30 cellular contexts compared by ENCODE assay signal in the genomic region with DNA sequence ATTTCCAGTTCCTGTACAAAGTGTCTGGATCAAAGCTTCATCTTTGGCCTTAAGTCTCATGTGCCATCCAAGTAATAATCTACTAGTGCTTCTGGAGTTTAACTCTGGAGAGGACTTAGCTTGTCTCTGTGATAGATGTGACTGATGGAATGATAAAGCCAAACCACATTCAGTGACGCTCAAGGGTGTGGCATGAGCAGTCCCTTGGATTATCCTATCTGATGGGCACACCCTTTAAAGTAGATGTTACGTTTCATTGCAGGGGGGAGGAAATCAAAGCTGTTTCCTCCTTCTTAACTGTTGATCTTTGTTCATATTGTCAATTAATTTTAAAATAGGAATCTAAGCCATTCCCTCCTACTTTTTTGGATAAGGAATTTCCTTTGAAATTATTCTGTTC. TPM values are rescaled to one million over a fixed set of nuclear protein-coding genes. Genes with fewer than 3 reads are reported as not detected.
"Had no signal": no experiment of that assay in that cellular context is flagged by ENCODE, and none has a peak within 500 bp of the region (broad histone marks: within the 10 kb centered on the region; RNA-seq: fewer than 3 reads in every experiment).

No MANE protein-coding gene starts in this region.

- DNase-seq: activated B cell treated with CpG ODN at 0.5 μM for 24 hours; activated CD4-positive, alpha-beta T cell treated with anti-CD3 and anti-CD28 coated beads for 48 hours; activated CD4-positive, alpha-beta T cell treated with anti-CD3 and anti-CD28 coated beads, Interleukin-2, amount 50 U/mL, for 1 hour; activated CD4-positive, alpha-beta T cell treated with anti-CD3 and anti-CD28 coated beads, Interleukin-2, amount 50 U/mL, for 48 hours; activated CD8-positive, alpha-beta memory T cell treated with anti-CD3 and anti-CD28 coated beads for 24 hours; activated CD8-positive, alpha-beta T cell treated with anti-CD3 and anti-CD28 coated beads for 36 hours; activated effector memory CD4-positive, alpha-beta T cell treated with Interleukin-2 at 50 U/mL for 16 hours; activated gamma-delta T cell treated with Interleukin-2 at 50 U/mL for 16 hours; activated naive CD4-positive, alpha-beta T cell treated with anti-CD3 and anti-CD28 coated beads, Interleukin-2, amount 50 U/mL, for 16 hours; activated naive CD4-positive, alpha-beta T cell treated with Interleukin-2 at 50 U/mL for 16 hours; activated T-cell treated with anti-CD3 and anti-CD28 coated beads, Interleukin-2, amount 50 U/mL, for 4 hours; amygdala; aorta; body of pancreas; caudate nucleus; cortex of kidney; dermis blood vessel endothelial cell; effector CD8-positive, alpha-beta T cell; esophagus squamous epithelium; head of caudate nucleus; T-helper 2 cell; WERI-Rb-1 had no signal

- H3K4me3 ChIP-seq: body of pancreas, esophagus squamous epithelium had no signal

- H3K4me1 ChIP-seq: body of pancreas, esophagus squamous epithelium had no signal

- H3K36me3 ChIP-seq: esophagus squamous epithelium, WERI-Rb-1 had no signal

- FAIRE-seq: colon, endometrium, endothelial cell of umbilical vein, frontal cortex had no signal

- H3K27me3 ChIP-seq: body of pancreas had no signal

- ATAC-seq: activated CD4-positive, CD25-positive, alpha-beta regulatory T cell treated with anti-CD3 and anti-CD28 coated beads, Interleukin-2, amount 50 U/mL, for 24 hours; activated CD8-positive, alpha-beta T cell treated with anti-CD3 and anti-CD28 coated beads for 36 hours; activated T-cell treated with anti-CD3 and anti-CD28 coated beads, Interleukin-2, amount 50 U/mL, for 4 hours; activated T-helper 17 cell treated with anti-CD3 and anti-CD28 coated beads, Interleukin-2, amount 50 U/mL, for 72 hours; body of pancreas had no signal

- H3K27ac ChIP-seq: body of pancreas, epithelial cell of prostate, esophagus squamous epithelium, WERI-Rb-1 had no signal

- H3K9me3 ChIP-seq: body of pancreas, esophagus squamous epithelium had no signal

RNA-seq across cellular contexts. Expression of gene EGFLAM, which starts 8.5 kb away (rescaled TPM):
- total RNA-seq: activated B cell treated with CpG ODN at 0.5 μM for 24 hours; activated CD8-positive, alpha-beta T cell treated with anti-CD3 and anti-CD28 coated beads for 36 hours; activated T-cell treated with anti-CD3 and anti-CD28 coated beads, Interleukin-2, amount 50 U/mL, for 4 hours; activated T-helper 17 cell treated with anti-CD3 and anti-CD28 coated beads, Interleukin-2, amount 50 U/mL, for 72 hours; T-helper 1 cell treated with Interleukin-12 subunit alpha and Interleukin-12 subunit beta and Interleukin-4 antibody, amounts not matched to agents 30 ng/mL and 1 ng/mL, for 36 hours had no signal
